Comparison of ENCODE assay signal across 28 cellular contexts in genomic region chr4:90769251-90769650, GRCh38.
"Had no signal": no experiment of that assay in that cellular context is flagged by ENCODE, and none has a peak within 500 bp of the region (broad histone marks: within the 10 kb centered on the region; RNA-seq: fewer than 3 reads in every experiment).

No MANE protein-coding gene starts in this region.

- H3K36me3 ChIP-seq: left lung, suprapubic skin, tibial artery, upper lobe of right lung had no signal

- H3K4me1 ChIP-seq: left lung, suprapubic skin, tibial artery, upper lobe of right lung had no signal

- ATAC-seq: activated CD8-positive, alpha-beta T cell treated with anti-CD3 and anti-CD28 coated beads for 36 hours; activated T-cell treated with anti-CD3 and anti-CD28 coated beads, Interleukin-2, amount 50 U/mL, for 4 hours; activated T-helper 17 cell treated with anti-CD3 and anti-CD28 coated beads, Interleukin-2, amount 50 U/mL, for 72 hours; left lung; mucosa of descending colon; natural killer cell treated with Interleukin-12 subunit alpha and Interleukin-12 subunit beta and Interleukin-15 and Interleukin-18, amount 100 ng/mL, for 72 hours; sciatic nerve; stimulated activated memory B cell treated with anti-CD40 and anti-IgM and Interleukin-4, amounts not matched to agents 10 μg/mL and 1 μg/mL and 100 μg/mL, for 72 hours; upper lobe of right lung had no signal

- H3K27ac ChIP-seq: left lung, skin epidermis, suprapubic skin, tibial artery, upper lobe of right lung had no signal

- H3K4me3 ChIP-seq: left lung, lung, mucosa of descending colon, skin epidermis, suprapubic skin, tibial artery, upper lobe of right lung had no signal

- DNase-seq: activated CD4-positive, alpha-beta T cell treated with anti-CD3 and anti-CD28 coated beads for 1 hour; activated CD4-positive, alpha-beta T cell treated with anti-CD3 and anti-CD28 coated beads, Interleukin-2, amount 10 ng/mL, durations not matched to agents 7 days and 5 days; activated CD8-positive, alpha-beta T cell treated with anti-CD3 and anti-CD28 coated beads for 36 hours; activated gamma-delta T cell treated with Interleukin-2 at 50 U/mL for 16 hours; activated naive CD4-positive, alpha-beta T cell treated with anti-CD3 and anti-CD28 coated beads, Interleukin-2, amount 50 U/mL, for 16 hours; activated T-cell treated with anti-CD3 and anti-CD28 coated beads, Interleukin-2, amount 50 U/mL, for 4 hours; amygdala; dermis blood vessel endothelial cell; effector CD8-positive, alpha-beta T cell; erythroblast; head of caudate nucleus; hypothalamus; immature natural killer cell; kidney glomerular epithelial cell; left lung; mucosa of descending colon; stimulated activated CD4-positive, alpha-beta T cell treated with anti-CD3 and anti-CD28 coated beads, Interleukin-4, amount 100 ng/mL, for 4 hours; stimulated activated CD8-positive, alpha-beta memory T cell treated with anti-CD3 and anti-CD28 coated beads, Interleukin-4, amount 100 ng/mL, for 48 hours; T-helper 9 cell; tibial artery; upper lobe of right lung had no signal

- H3K27me3 ChIP-seq: left lung, suprapubic skin, tibial artery, upper lobe of right lung had no signal

- H3K9me3 ChIP-seq: left lung, mucosa of descending colon, suprapubic skin, tibial artery, upper lobe of right lung had no signal
